13 cellular contexts compared by ENCODE assay signal in genomic region chr6:144543006-144543871, GRCh38.
DNase-seq lines count a peak whose midpoint lies in the region; ATAC-seq and FAIRE-seq lines count a peak whose summit lies in the region.
"Had no signal": no experiment of that assay in that cellular context is flagged by ENCODE, and none has a peak within 500 bp of the region (broad histone marks: within the 10 kb centered on the region; RNA-seq: fewer than 3 reads in every experiment).

No MANE protein-coding gene starts in this region.

- H3K27ac Mint-ChIP-seq in activated T-cell treated with anti-CD3 and anti-CD28 coated beads, Interleukin-2, amount 50 U/mL, for 72 hours, result peak overlapping the region; percentile 64
- H3K27ac Mint-ChIP-seq in central memory CD8-positive, alpha-beta T cell (ENCODE audit: low read depth), result peak overlapping the region; percentile 80

- H3K27me3 Mint-ChIP-seq in activated T-cell treated with anti-CD3 and anti-CD28 coated beads, Interleukin-2, amount 50 U/mL, for 72 hours (ENCODE audit: low read depth), result no peaks in the 10 kb centered on the region
- no peaks in the 10 kb centered on the region for H3K27me3 Mint-ChIP-seq in central memory CD8-positive, alpha-beta T cell

- H3K9me3 Mint-ChIP-seq in activated T-cell treated with anti-CD3 and anti-CD28 coated beads, Interleukin-2, amount 50 U/mL, for 72 hours, result peaks cover 0 to 5% of the 10 kb centered on the region in 2 donors
- H3K9me3 Mint-ChIP-seq in central memory CD8-positive, alpha-beta T cell, result no peaks in the 10 kb centered on the region

- DNase-seq in activated T-cell treated with anti-CD3 and anti-CD28 coated beads, Interleukin-2, amount 50 U/mL, for 72 hours, result peak; percentile 4 to 20
- no peak for DNase-seq in activated T-cell treated with anti-CD3 and anti-CD28 coated beads, Interleukin-2, amount 50 U/mL, for 48 hours
- peak; percentile 99 for DNase-seq in OCI-M1 (lab: John Stamatoyannopoulos, UW)
- no peak for DNase-seq in central memory CD8-positive, alpha-beta T cell (ENCODE audit: low spot score in 2 of 2)
- DNase-seq in urothelium cell line (ENCODE audit: low spot score), result peak; percentile 62
- no peak for DNase-seq in NCI-H2171 treated with DMSO at 0.1 percent for 48 hours (lab: John Stamatoyannopoulos, UW)
- no peak for DNase-seq in COR-L47 (lab: John Stamatoyannopoulos, UW)
- DNase-seq in NCI-H748 (lab: John Stamatoyannopoulos, UW; ENCODE audit: unreplicated experiment), result no peak
- DNase-seq: activated CD4-positive, alpha-beta T cell treated with anti-CD3 and anti-CD28 coated beads for 48 hours; GOT3; NCI-H510A; stimulated activated CD4-positive, alpha-beta T cell treated with anti-CD3 and anti-CD28 coated beads, Interleukin-4, amount 100 ng/mL, for 24 hours had no signal

- H3K4me1 Mint-ChIP-seq in activated T-cell treated with anti-CD3 and anti-CD28 coated beads, Interleukin-2, amount 50 U/mL, for 72 hours (ENCODE audit: low read depth), result peaks cover 18% of the 10 kb centered on the region
- H3K4me1 Mint-ChIP-seq in central memory CD8-positive, alpha-beta T cell, result peaks cover 26% of the 10 kb centered on the region

- no peak for FAIRE-seq in urothelium cell line (lab: Jason Lieb, UNC)

- ATAC-seq in activated T-cell treated with anti-CD3 and anti-CD28 coated beads, Interleukin-2, amount 50 U/mL, for 72 hours (replicated peaks in 1 of 2), result peak in 1 of 2 donors; percentile 38
- peak; percentile 46 for ATAC-seq in central memory CD8-positive, alpha-beta T cell (replicated peaks; ENCODE audit: extremely low read depth, poor library complexity, severe bottlenecking)
- ATAC-seq: foreskin keratinocyte had no signal

- peak overlapping the region in 1 of 2 donors; percentile 38 for H3K4me3 Mint-ChIP-seq in activated T-cell treated with anti-CD3 and anti-CD28 coated beads, Interleukin-2, amount 50 U/mL, for 72 hours
- H3K4me3 Mint-ChIP-seq in central memory CD8-positive, alpha-beta T cell, result no peak overlapping the region

- peaks cover 9 to 20% of the 10 kb centered on the region in 2 donors for H3K36me3 Mint-ChIP-seq in activated T-cell treated with anti-CD3 and anti-CD28 coated beads, Interleukin-2, amount 50 U/mL, for 72 hours (ENCODE audit: insufficient read depth in 2 of 2)
- peaks cover 60% of the 10 kb centered on the region for H3K36me3 Mint-ChIP-seq in central memory CD8-positive, alpha-beta T cell (ENCODE audit: insufficient read depth)

Comparison
In these comparisons a context has a peak if more than half of its experiments do, and no peak if none do; other contexts are left out.
1. DNase-seq: peak in activated T-cell treated with anti-CD3 and anti-CD28 coated beads, Interleukin-2, amount 50 U/mL, for 72 hours (2 of 2), OCI-M1 (single experiment) and urothelium cell line (single experiment); none in activated T-cell treated with anti-CD3 and anti-CD28 coated beads, Interleukin-2, amount 50 U/mL, for 48 hours (0 of 2), central memory CD8-positive, alpha-beta T cell (0 of 2), NCI-H2171 treated with DMSO at 0.1 percent for 48 hours (single experiment), COR-L47 (single experiment) and NCI-H748 (single experiment).